In genomic region chr11:24575392-24575791, GRCh38 we compare ENCODE assay signal across 1 cellular context.
TF ChIP-seq lines count a peak whose summit lies in the region.

No MANE protein-coding gene starts in this region.

TF ChIP-seq in SK-N-SH, 30 proteins besides CTCF, POLR2A, EP300 and RAD21:
- TF ChIP-seq PBX3 (IDR thresholded peaks at IDR 0.05) (peak; percentile 94), FOSL2 (IDR thresholded peaks at IDR 0.05; ENCODE audit: borderline replicate concordance, low read depth) (peak; percentile 92), USF1 (IDR thresholded peaks at IDR 0.05; ENCODE audit: borderline replicate concordance, low read depth) (no peak), REST (IDR thresholded peaks at IDR 0.05; ENCODE audit: low read depth, low read length) (no peak), RXRA (IDR thresholded peaks at IDR 0.05; ENCODE audit: borderline replicate concordance, low read depth) (0 out of 2 replicates have a peak, but pooled peaks have one; percentile 38), MAX (IDR thresholded peaks at IDR 0.05; ENCODE audit: low read depth) (no peak), RFX5 (IDR thresholded peaks at IDR 0.05; ENCODE audit: low read length) (no peak), EZH2phosphoT487 (IDR thresholded peaks at IDR 0.05; ENCODE audit: borderline replicate concordance, low read depth) (no peak), FOXM1 (IDR thresholded peaks at IDR 0.05; ENCODE audit: low read depth) (0 out of 2 replicates have a peak, but pooled peaks have one; percentile 45), POLR2AphosphoS5 (IDR thresholded peaks at IDR 0.05; ENCODE audit: low read depth, low read length) (peak; percentile 29; the same call in 1 of the 2 replicates), YY1 (IDR thresholded peaks at IDR 0.05; ENCODE audit: low read depth) (no peak), SIN3A (IDR thresholded peaks at IDR 0.05; ENCODE audit: borderline replicate concordance, low read depth, low read length) (no peak), ZBTB33 (IDR thresholded peaks at IDR 0.05; ENCODE audit: borderline replicate concordance, low read depth) (no peak), NRF1 (IDR thresholded peaks at IDR 0.05; ENCODE audit: low read depth, low read length) (no peak), MXI1 (IDR thresholded peaks at IDR 0.05; ENCODE audit: low read depth, low read length) (no peak), ELF1 (IDR thresholded peaks at IDR 0.05) (no peak), JUND (IDR thresholded peaks at IDR 0.05) (peak; percentile 95), SMC3 (IDR thresholded peaks at IDR 0.05; ENCODE audit: low read depth, low read length) (no peak), RCOR1 (IDR thresholded peaks at IDR 0.05; ENCODE audit: low read length) (no peak), FOXJ3 (CRISPR knock-in tag; IDR thresholded peaks at IDR 0.05) (no peak), TAF1 (IDR thresholded peaks at IDR 0.05; ENCODE audit: borderline replicate concordance, low read depth, low read length) (no peak), IRF3 (IDR thresholded peaks at IDR 0.05; ENCODE audit: low read depth, low read length) (no peak), CHD2 (IDR thresholded peaks at IDR 0.05; ENCODE audit: low read length, partially characterized antibody) (no peak), MEF2A (IDR thresholded peaks at IDR 0.05; ENCODE audit: borderline replicate concordance, low read depth) (peak; percentile 66; the same call in 1 of the 2 replicates), USF2 (IDR thresholded peaks at IDR 0.05; ENCODE audit: borderline replicate concordance, low read depth, low read length) (no peak), TCF12 (IDR thresholded peaks at IDR 0.05) (peak; percentile 79), GATA2 (CRISPR knock-in tag; IDR thresholded peaks at IDR 0.05) (no peak), NFIC (IDR thresholded peaks at IDR 0.05; ENCODE audit: borderline replicate concordance) (peak; percentile 70; the same call in 1 of the 2 replicates), TEAD4 (IDR thresholded peaks at IDR 0.05; ENCODE audit: borderline replicate concordance, insufficient read depth) (peak; percentile 68; the same call in 1 of the 2 replicates), GABPA (IDR thresholded peaks at IDR 0.05; ENCODE audit: low read depth) (no peak)
